ENCODE assay signal across 14 cellular contexts in the genomic region with DNA sequence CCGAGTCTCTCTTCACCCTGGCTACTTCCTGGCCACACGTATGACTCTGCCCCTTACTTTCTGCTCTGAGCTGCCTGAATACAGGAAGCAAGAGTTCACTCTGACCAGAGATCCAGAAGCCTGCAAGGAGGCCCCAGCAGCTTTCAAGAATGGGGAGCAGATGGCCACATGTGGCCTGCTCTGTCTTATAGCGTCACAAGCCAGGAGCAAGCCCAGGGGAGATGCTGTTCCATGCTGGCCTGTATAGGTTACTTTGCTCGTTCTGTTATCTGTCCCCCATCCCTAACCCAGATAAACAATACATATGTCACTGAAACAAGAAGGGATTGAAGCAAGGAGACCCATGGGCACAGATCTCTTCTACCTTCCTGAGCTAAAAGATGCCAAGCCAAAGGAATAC. TPM values are rescaled to one million over a fixed set of nuclear protein-coding genes. Genes with fewer than 3 reads are reported as not detected.
A peak's percentile ranks its signal among the peaks of the same experiment; 100 is the strongest.
DNase-seq lines count a peak whose midpoint lies in the region; ATAC-seq and TF ChIP-seq lines count a peak whose summit lies in the region.
"Had no signal": no experiment of that assay in that cellular context is flagged by ENCODE, and none has a peak within 500 bp of the region (broad histone marks: within the 10 kb centered on the region; RNA-seq: fewer than 3 reads in every experiment).

No MANE protein-coding gene starts in this region.

- no peaks in the 10 kb centered on the region for H3K27me3 ChIP-seq in CD8-positive, alpha-beta T cell (ENCODE audit: insufficient read depth, low read length)
- H3K27me3 ChIP-seq in dorsolateral prefrontal cortex = no peaks in the 10 kb centered on the region
- H3K27me3 ChIP-seq: cardiac muscle cell, pancreas had no signal

- H3K4me1 ChIP-seq in CD8-positive, alpha-beta T cell (ENCODE audit: insufficient read depth, low read length) = peaks cover 25% of the 10 kb centered on the region

- peak overlapping the region; percentile 78 for H3K27ac Mint-ChIP-seq in CD8-positive, alpha-beta T cell
- peak overlapping the region; percentile 59 for H3K27ac Mint-ChIP-seq in MCF 10A (ENCODE audit: low read depth, unreplicated experiment)
- H3K27ac Mint-ChIP-seq in osteocyte (ENCODE audit: unreplicated experiment) = peak overlapping the region; percentile 44

- H3K27ac ChIP-seq in CD8-positive, alpha-beta T cell (ENCODE audit: low read depth, low read length) = no peak overlapping the region
- H3K27ac ChIP-seq in dorsolateral prefrontal cortex = peak overlapping the region in 8 of 59 donors; percentile 7 to 36 (median 20)
- H3K27ac ChIP-seq: C4-2B, cardiac muscle cell, pancreas had no signal

- no peaks in the 10 kb centered on the region for H3K27me3 Mint-ChIP-seq in CD8-positive, alpha-beta T cell (ENCODE audit: low read depth)
- H3K27me3 Mint-ChIP-seq in MCF 10A (ENCODE audit: insufficient read depth, unreplicated experiment) (no peaks in the 10 kb centered on the region), osteocyte (ENCODE audit: unreplicated experiment) (no peaks in the 10 kb centered on the region)

- no peak overlapping the region for H3K4me3 Mint-ChIP-seq in CD8-positive, alpha-beta T cell
- H3K4me3 Mint-ChIP-seq in MCF 10A (ENCODE audit: unreplicated experiment) (no peak overlapping the region), osteocyte (ENCODE audit: unreplicated experiment) (no peak overlapping the region)

- peaks cover 40% of the 10 kb centered on the region for H3K4me1 Mint-ChIP-seq in CD8-positive, alpha-beta T cell (ENCODE audit: low read depth)
- peaks cover 28% of the 10 kb centered on the region for H3K4me1 Mint-ChIP-seq in MCF 10A (ENCODE audit: insufficient read depth, unreplicated experiment)
- H3K4me1 Mint-ChIP-seq in osteocyte (ENCODE audit: unreplicated experiment) = peaks cover 28% of the 10 kb centered on the region

- DNase-seq in CD8-positive, alpha-beta T cell = peak in 1 of 7 experiments; percentile 8
- DNase-seq in MCF 10A (ENCODE audit: unreplicated experiment) (no peak), osteocyte (ENCODE audit: extremely low spot score, unreplicated experiment) (no peak), DMS53 (lab: John Stamatoyannopoulos, UW) (no peak), dorsolateral prefrontal cortex (no peak)
- DNase-seq in activated CD8-positive, alpha-beta memory T cell treated with anti-CD3 and anti-CD28 coated beads, Interleukin-2, amount 50 U/mL, for 48 hours = no peak
- DNase-seq: activated T-cell treated with anti-CD3 and anti-CD28 coated beads for 4 hours; NCI-H2107; stimulated activated CD4-positive, alpha-beta T cell treated with anti-CD3 and anti-CD28 coated beads, Interleukin-4, amount 100 ng/mL, for 4 hours; T1000 had no signal

- no peaks in the 10 kb centered on the region for H3K9me3 Mint-ChIP-seq in CD8-positive, alpha-beta T cell
- H3K9me3 Mint-ChIP-seq in MCF 10A (ENCODE audit: unreplicated experiment) = no peaks in the 10 kb centered on the region
- no peaks in the 10 kb centered on the region for H3K9me3 Mint-ChIP-seq in osteocyte (ENCODE audit: unreplicated experiment)

- H3K4me3 ChIP-seq in CD8-positive, alpha-beta T cell (ENCODE audit: low read depth, low read length) = no peak overlapping the region
- no peak overlapping the region for H3K4me3 ChIP-seq in dorsolateral prefrontal cortex
- H3K4me3 ChIP-seq: cardiac muscle cell, pancreas had no signal

- ATAC-seq in CD8-positive, alpha-beta T cell = no peak
- ATAC-seq: pancreas had no signal

- peaks cover 67% of the 10 kb centered on the region for H3K36me3 Mint-ChIP-seq in CD8-positive, alpha-beta T cell
- peaks cover 79% of the 10 kb centered on the region for H3K36me3 Mint-ChIP-seq in MCF 10A (ENCODE audit: insufficient read depth, unreplicated experiment)
- peaks cover 24% of the 10 kb centered on the region for H3K36me3 Mint-ChIP-seq in osteocyte (ENCODE audit: unreplicated experiment)

- BruUV-seq in MCF 10A (replicated peaks; lab: Mats Ljungman, UMichigan) = TSS peak; percentile 29

- H3K9me3 ChIP-seq in CD8-positive, alpha-beta T cell (ENCODE audit: low read length) = no peaks in the 10 kb centered on the region
- H3K9me3 ChIP-seq: pancreas had no signal

- TF ChIP-seq CTCF in CD8-positive, alpha-beta T cell (IDR thresholded peaks at IDR 0.05) = no peak
- TF ChIP-seq CTCF in MCF 10A (IDR thresholded peaks at IDR 0.05; ENCODE audit: unreplicated experiment) = no peak
- TF ChIP-seq CTCF in osteocyte (IDR thresholded peaks at IDR 0.05) = no peak
- TF ChIP-seq CTCF in dorsolateral prefrontal cortex (IDR thresholded peaks at IDR 0.05 in 54 of 56, conservative IDR thresholded peaks at IDR 0.05 in 2 of 56; ENCODE audit: low read depth in 1 of 56, partially characterized antibody in 56 of 56) = no peak

- intact Hi-C loops in CD8-positive, alpha-beta T cell (cut with DNase I, micrococcal nuclease) = loop anchor here (5.0 to 10.0 kb wide), 5 partner anchors 373 to 1862 kb away; a partner anchor contains a TSS
- intact Hi-C loops in MCF 10A (cut with micrococcal nuclease) (no loop called here), dorsolateral prefrontal cortex (cut with DNase I) (loop anchor here (5.0 to 10.0 kb wide), 5 partner anchors 123 to 370 kb away; a partner anchor contains a TSS)

- H3K36me3 ChIP-seq in CD8-positive, alpha-beta T cell (ENCODE audit: insufficient read depth, low read length) = peaks cover 48% of the 10 kb centered on the region

- CTCF ChIA-PET in CD8-positive, alpha-beta T cell (lab: Charles Lee) = interaction anchor here (1.0 to 8.3 kb wide), 9 partner anchors 16 to 373 kb away, joined by 3 to 340 read pairs (median 8); a partner anchor contains a TSS
- CTCF ChIA-PET in MCF 10A (lab: Yijun Ruan, JAX) = interaction anchor here (0.6 to 7.7 kb wide), 8 partner anchors 10 to 485 kb away, joined by 3 to 215 read pairs (median 27); a partner anchor contains a TSS

- POLR2A ChIA-PET in CD8-positive, alpha-beta T cell (lab: Charles Lee) = interaction anchor here (1.4 to 5.6 kb wide), 3 partner anchors 11 to 69 kb away, joined by 3 to 36 read pairs (median 23); a partner anchor contains a TSS
- POLR2A ChIA-PET in MCF 10A (lab: Yijun Ruan, JAX) = interaction anchor here (1.6 to 8.0 kb wide), 3 partner anchors 13 to 122 kb away, joined by 5 to 390 read pairs (median 7); a partner anchor contains a TSS

RNA-seq across cellular contexts. Expression of a gene that starts 4.3 kb away (rescaled TPM):
- 1 to 10 TPM; 7.1 to 7.2 TPM for total RNA-seq in CD8-positive, alpha-beta T cell
- total RNA-seq in MCF 10A (2022) = 13.0 and 23.1 TPM in 2 replicates
- total RNA-seq in osteocyte = 43.0 and 45.0 TPM in 2 replicates
- 100 to 1,000 TPM in 114 of 120 experiments, 10 to 100 TPM in 6; 74.2 to 179 (median 130) TPM for total RNA-seq in dorsolateral prefrontal cortex

RNA-seq across cellular contexts. Expression of a gene that starts 4.6 kb away (rescaled TPM):
- total RNA-seq in CD8-positive, alpha-beta T cell = 10 to 100 TPM; 44.7 to 50.4 TPM
- 95.7 and 98.7 TPM in 2 replicates for total RNA-seq in MCF 10A (2022)
- total RNA-seq in osteocyte = 62.9 and 66.3 TPM in 2 replicates
- total RNA-seq in dorsolateral prefrontal cortex = 100 to 1,000 TPM in 2 of 120 experiments, 10 to 100 TPM in 118; 61.1 to 104 (median 82.4) TPM

RNA-seq across cellular contexts. Expression of a gene that starts 13.8 kb away (rescaled TPM):
- total RNA-seq in CD8-positive, alpha-beta T cell = 1 to 10 TPM; 2.2 to 2.5 TPM
- 0.16 TPM in 1 of 2 replicates, not detected in the other for total RNA-seq in MCF 10A (2022)
- not detected in 2 replicates for total RNA-seq in osteocyte
- total RNA-seq in dorsolateral prefrontal cortex = 1 to 10 TPM in 2 of 120 experiments, under 1 TPM in 60, not detected in 58; 0.23 to 1.7 (median 0.47) TPM
- total RNA-seq: H7 had no signal

RNA-seq across cellular contexts. Expression of a gene that starts 17.7 kb away (rescaled TPM):
- 10 to 100 TPM; 80.8 to 86.7 TPM for total RNA-seq in CD8-positive, alpha-beta T cell
- total RNA-seq in MCF 10A (2022) (96.8 and 107 TPM in 2 replicates), osteocyte (86.4 and 97.4 TPM in 2 replicates), dorsolateral prefrontal cortex (100 to 1,000 TPM in 38 of 120 experiments, 10 to 100 TPM in 82; 38.7 to 279 (median 82.0) TPM)

RNA-seq across cellular contexts. Expression of a gene that starts 57.6 kb away (rescaled TPM):
- total RNA-seq in CD8-positive, alpha-beta T cell = 100 to 1,000 TPM; 521 to 547 TPM
- total RNA-seq in MCF 10A (2022) (196 and 284 TPM in 2 replicates), osteocyte (265 and 284 TPM in 2 replicates), dorsolateral prefrontal cortex (100 to 1,000 TPM in 116 of 120 experiments, 10 to 100 TPM in 4; 85.6 to 183 (median 139) TPM)
